2 cellular contexts compared by ENCODE assay signal in the genomic region with DNA sequence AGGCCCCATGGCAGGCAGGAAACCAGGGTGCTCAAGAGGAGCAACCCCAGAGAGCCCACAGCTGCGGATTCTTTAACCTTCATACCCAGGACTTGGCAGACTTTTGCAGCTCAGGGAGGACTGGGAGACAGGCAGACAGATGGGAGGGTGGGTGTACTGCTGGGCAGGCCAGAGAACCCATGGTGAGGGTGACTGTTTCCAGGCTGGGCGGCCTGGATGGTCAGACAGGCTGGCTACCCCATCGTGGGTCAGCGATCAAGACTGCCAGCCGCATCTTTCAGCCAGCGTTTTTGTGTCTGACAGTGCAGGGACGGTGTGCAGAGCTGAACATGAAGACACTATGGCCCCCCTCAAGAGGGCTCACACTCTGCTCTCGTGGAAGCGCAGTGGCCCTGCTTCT.
TF ChIP-seq lines count a peak whose summit lies in the region.

No MANE protein-coding gene starts in this region.

TF ChIP-seq in SK-N-SH, 30 proteins besides CTCF, POLR2A, EP300 and RAD21:
- no peak for TF ChIP-seq TAF1 (IDR thresholded peaks at IDR 0.05; ENCODE audit: borderline replicate concordance, low read depth, low read length)

TF ChIP-seq in SK-N-SH treated with all-trans-retinoic acid at 6 μM for 48 hours, 23 proteins besides CTCF, POLR2A, EP300 and RAD21:
- TF ChIP-seq ZC3H10 (CRISPR knock-in tag; IDR thresholded peaks at IDR 0.05) (no peak), SNAI2 (CRISPR knock-in tag; IDR thresholded peaks at IDR 0.05) (no peak), OSR1 (CRISPR knock-in tag; IDR thresholded peaks at IDR 0.05) (no peak), ZFP30 (CRISPR knock-in tag; IDR thresholded peaks at IDR 0.05) (no peak)
